20 cellular contexts compared by ENCODE assay signal in the genomic region with DNA sequence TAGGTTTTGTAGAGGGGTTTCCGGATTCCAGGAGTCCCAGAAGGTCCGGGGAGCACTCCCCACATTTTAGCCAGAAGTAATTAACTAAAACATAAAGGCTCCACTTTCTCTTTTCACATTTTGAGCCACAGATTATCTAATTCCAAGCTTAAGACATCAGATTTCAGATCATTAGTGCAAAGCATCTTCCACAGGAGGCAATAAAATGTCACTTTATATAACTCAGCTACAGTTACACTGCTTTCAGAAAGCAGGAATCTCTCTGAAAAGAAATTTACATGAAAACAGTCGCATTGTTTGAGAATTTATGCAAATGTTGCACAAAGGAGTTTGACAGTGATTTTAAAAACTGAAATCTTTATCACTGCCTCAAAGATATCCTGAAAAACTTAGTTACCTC.
"Had no signal": no experiment of that assay in that cellular context is flagged by ENCODE, and none has a peak within 500 bp of the region (broad histone marks: within the 10 kb centered on the region; RNA-seq: fewer than 3 reads in every experiment).

No MANE protein-coding gene starts in this region.

- H3K79me2 ChIP-seq: parathyroid adenoma had no signal

- H3K4me1 Mint-ChIP-seq: activated CD4-positive, alpha-beta T cell treated with anti-CD3 and anti-CD28 coated beads for 36 hours; activated naive CD8-positive, alpha-beta T cell treated with anti-CD3 and anti-CD28 coated beads for 36 hours; immature natural killer cell had no signal

- H3K9me3 ChIP-seq: body of pancreas, left ventricle myocardium inferior, neutrophil, sigmoid colon had no signal

- H3K36me3 Mint-ChIP-seq: activated naive CD8-positive, alpha-beta T cell treated with anti-CD3 and anti-CD28 coated beads for 36 hours; immature natural killer cell had no signal

- H3K27ac Mint-ChIP-seq: activated CD4-positive, alpha-beta T cell treated with anti-CD3 and anti-CD28 coated beads for 36 hours; activated naive CD8-positive, alpha-beta T cell treated with anti-CD3 and anti-CD28 coated beads for 36 hours; immature natural killer cell had no signal

- H3K27me3 ChIP-seq: body of pancreas, neutrophil, sigmoid colon had no signal

- DNase-seq: activated CD4-positive, alpha-beta T cell treated with anti-CD3 and anti-CD28 coated beads for 36 hours; activated CD4-positive, alpha-beta T cell treated with anti-CD3 and anti-CD28 coated beads, Interleukin-2, amount 50 U/mL, for 48 hours; activated naive CD4-positive, alpha-beta T cell; activated naive CD8-positive, alpha-beta T cell treated with anti-CD3 and anti-CD28 coated beads for 36 hours; activated T-cell treated with anti-CD3 and anti-CD28 coated beads for 4 hours; amniotic stem cell; body of pancreas; central memory CD4-positive, alpha-beta T cell; erythroblast; foreskin melanocyte; immature natural killer cell; kidney glomerular epithelial cell; left ventricle myocardium inferior; mammary epithelial cell; sigmoid colon; stimulated activated CD4-positive, alpha-beta T cell treated with anti-CD3 and anti-CD28 coated beads, Interleukin-1b, Interleukin-23, amount 100 ng/mL, for 48 hours; stimulated activated CD8-positive, alpha-beta memory T cell treated with anti-CD3 and anti-CD28 coated beads, Interleukin-4, amount 100 ng/mL, for 48 hours; stimulated activated naive CD4-positive, alpha-beta T cell had no signal

- H3K27ac ChIP-seq: body of pancreas, left ventricle myocardium inferior, neutrophil, parathyroid adenoma, sigmoid colon had no signal

- H3K36me3 ChIP-seq: left ventricle myocardium inferior, neutrophil, sigmoid colon had no signal

- H3K4me3 Mint-ChIP-seq: activated CD4-positive, alpha-beta T cell treated with anti-CD3 and anti-CD28 coated beads for 36 hours; activated naive CD8-positive, alpha-beta T cell treated with anti-CD3 and anti-CD28 coated beads for 36 hours; immature natural killer cell had no signal

- H3K4me3 ChIP-seq: body of pancreas, left ventricle myocardium inferior, sigmoid colon had no signal

- H3K4me1 ChIP-seq: body of pancreas, parathyroid adenoma, sigmoid colon had no signal

- H3K9ac ChIP-seq: parathyroid adenoma had no signal

- H2AFZ ChIP-seq: parathyroid adenoma had no signal

- H3K9me3 Mint-ChIP-seq: activated naive CD8-positive, alpha-beta T cell treated with anti-CD3 and anti-CD28 coated beads for 36 hours; immature natural killer cell had no signal
